In the genomic region with DNA sequence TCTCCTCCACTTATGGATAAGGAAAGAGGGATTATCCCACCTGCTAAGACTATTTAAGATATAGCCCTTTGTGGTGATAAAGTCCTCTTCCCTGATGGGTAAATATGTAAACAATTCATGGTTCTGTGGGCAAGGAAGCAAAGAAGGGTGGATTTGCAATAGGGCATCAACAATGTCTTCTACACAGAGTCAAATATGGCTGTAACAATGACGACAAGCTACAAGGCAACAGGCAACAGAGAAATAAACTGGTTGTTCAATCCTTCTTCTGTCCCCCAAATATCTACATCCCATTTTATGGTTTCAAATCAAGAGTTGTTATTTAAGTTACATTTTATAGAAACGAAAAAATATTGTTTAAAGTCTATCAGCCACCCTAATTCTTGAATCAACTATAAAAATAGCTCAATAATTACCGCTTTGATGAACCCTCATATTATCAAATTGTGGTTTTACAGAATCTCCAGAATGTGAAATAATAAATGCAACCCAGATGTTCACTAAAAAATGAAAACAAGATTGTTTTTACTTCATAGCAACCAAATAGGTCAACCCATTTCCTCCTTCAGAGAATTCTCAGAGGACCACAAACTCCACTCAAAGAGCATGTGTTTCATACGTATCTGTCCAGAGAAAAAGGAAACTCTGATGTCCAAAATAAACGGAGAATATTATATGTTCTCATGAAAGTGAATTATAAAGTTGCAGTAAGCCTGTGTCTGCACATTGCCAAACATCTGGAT, we compare ENCODE assay signal across 9 cellular contexts. TPM values are rescaled to one million over a fixed set of nuclear protein-coding genes. Genes with fewer than 3 reads are reported as not detected.
DNase-seq lines count a peak whose midpoint lies in the region; ATAC-seq and TF ChIP-seq lines count a peak whose summit lies in the region.
"Had no signal": no experiment of that assay in that cellular context is flagged by ENCODE, and none has a peak within 500 bp of the region (broad histone marks: within the 10 kb centered on the region; RNA-seq: fewer than 3 reads in every experiment).

No MANE protein-coding gene starts in this region.

- no peaks in the 10 kb centered on the region for H3K27me3 Mint-ChIP-seq in naive B cell
- peaks cover 61% of the 10 kb centered on the region for H3K27me3 Mint-ChIP-seq in T-helper 2 cell treated with Interferon-gamma antibody and Interleukin-4, amounts not matched to agents 5 μg/mL and 100 μg/mL, for 36 hours (ENCODE audit: low read depth)

- H2AK5ac ChIP-seq in neuronal stem cell (ENCODE audit: low read depth, low read length) = no peak overlapping the region

- ATAC-seq in naive B cell (ENCODE audit: low read depth in 2 of 2) (peak; percentile 74 to 79), esophagus mucosa (no peak)

- H3K27ac Mint-ChIP-seq in naive B cell = peak overlapping the region; percentile 28 to 95 (median 82)
- H3K27ac Mint-ChIP-seq in T-helper 2 cell treated with Interferon-gamma antibody and Interleukin-4, amounts not matched to agents 5 μg/mL and 100 μg/mL, for 36 hours = no peak overlapping the region
- H3K27ac Mint-ChIP-seq: activated T-cell treated with anti-CD3 and anti-CD28 coated beads, Interleukin-2, amount 50 U/mL, for 24 hours had no signal

- peaks cover 0 to 6% of the 10 kb centered on the region in 2 donors for H3K36me3 Mint-ChIP-seq in naive B cell
- no peaks in the 10 kb centered on the region for H3K36me3 Mint-ChIP-seq in T-helper 2 cell treated with Interferon-gamma antibody and Interleukin-4, amounts not matched to agents 5 μg/mL and 100 μg/mL, for 36 hours (ENCODE audit: low read depth)

- no peak overlapping the region for H2AFZ ChIP-seq in neuronal stem cell (ENCODE audit: low read length)

- no peak overlapping the region for H3K18ac ChIP-seq in neuronal stem cell (ENCODE audit: low read length)

- H3K4me2 ChIP-seq in neuronal stem cell (ENCODE audit: insufficient read depth, low read length, poor library complexity, severe bottlenecking) = no peak overlapping the region

- H3K4me1 Mint-ChIP-seq in naive B cell = peaks cover 38 to 48% (median 39%) of the 10 kb centered on the region in 3 donors
- peaks cover 7% of the 10 kb centered on the region for H3K4me1 Mint-ChIP-seq in T-helper 2 cell treated with Interferon-gamma antibody and Interleukin-4, amounts not matched to agents 5 μg/mL and 100 μg/mL, for 36 hours (ENCODE audit: low read depth)

- H4K8ac ChIP-seq in neuronal stem cell (ENCODE audit: low read depth, low read length) = no peak overlapping the region

- H3K27ac ChIP-seq in HL-60 (replicated peaks) (peak overlapping the region; percentile 32; the same call in 1 of the 2 replicates), colonic mucosa (no peak overlapping the region), neuronal stem cell (replicated peaks; ENCODE audit: low read length) (no peak overlapping the region)

- H2BK5ac ChIP-seq in neuronal stem cell (ENCODE audit: low read length) = no peak overlapping the region

- H3K4me3 Mint-ChIP-seq in naive B cell = peak overlapping the region in 7 of 8 donors; percentile 35 to 79 (median 58)
- H3K4me3 Mint-ChIP-seq in T-helper 2 cell treated with Interferon-gamma antibody and Interleukin-4, amounts not matched to agents 5 μg/mL and 100 μg/mL, for 36 hours = no peak overlapping the region
- H3K4me3 Mint-ChIP-seq: activated T-cell treated with anti-CD3 and anti-CD28 coated beads, Interleukin-2, amount 50 U/mL, for 24 hours had no signal

- no peak overlapping the region for H3K14ac ChIP-seq in neuronal stem cell (ENCODE audit: low read length)

- H3K27me3 ChIP-seq in HL-60 (ENCODE audit: insufficient read depth, poor library complexity, severe bottlenecking) = no peaks in the 10 kb centered on the region
- no peaks in the 10 kb centered on the region for H3K27me3 ChIP-seq in colonic mucosa
- no peaks in the 10 kb centered on the region for H3K27me3 ChIP-seq in neuronal stem cell (ENCODE audit: control insufficient read depth in 3 of 3, insufficient read depth in 3 of 3, low read depth in 1 of 3, low read length in 3 of 3)

- no peak overlapping the region for H2BK12ac ChIP-seq in neuronal stem cell (ENCODE audit: low read length)

- intact Hi-C loops in colonic mucosa (cut with DNase I) = no loop called here

- no peaks in the 10 kb centered on the region for H3K36me3 ChIP-seq in colonic mucosa
- H3K36me3 ChIP-seq in neuronal stem cell (replicated peaks in 1 of 2; ENCODE audit: control insufficient read depth in 2 of 2, insufficient read depth in 2 of 2, low read length in 2 of 2) = no peaks in the 10 kb centered on the region

- DNase-seq in AG08395 (ENCODE audit: low spot score) (peak; percentile 66), HL-60 (ENCODE audit: low read depth in 1 of 2, low spot score in 1 of 2) (no peak), dermis blood vessel endothelial cell (peak; percentile 80), naive B cell (peak; percentile 21), colonic mucosa (no peak), neuronal stem cell (ENCODE audit: low spot score) (no peak)
- no peak for DNase-seq in T-helper 2 cell treated with Interferon-gamma antibody and Interleukin-4, amounts not matched to agents 5 μg/mL and 100 μg/mL, for 36 hours (ENCODE audit: low spot score)
- DNase-seq: activated T-cell treated with anti-CD3 and anti-CD28 coated beads, Interleukin-2, amount 50 U/mL, for 24 hours had no signal

- no peaks in the 10 kb centered on the region for H3K79me1 ChIP-seq in neuronal stem cell (ENCODE audit: low read depth, low read length)

- H3K4ac ChIP-seq in neuronal stem cell (ENCODE audit: low read length) = no peak overlapping the region

- no peak overlapping the region for H2BK120ac ChIP-seq in neuronal stem cell (ENCODE audit: low read depth, low read length)

- no peaks in the 10 kb centered on the region for H3K9me3 Mint-ChIP-seq in naive B cell
- H3K9me3 Mint-ChIP-seq in T-helper 2 cell treated with Interferon-gamma antibody and Interleukin-4, amounts not matched to agents 5 μg/mL and 100 μg/mL, for 36 hours = no peaks in the 10 kb centered on the region
- H3K9me3 Mint-ChIP-seq: activated T-cell treated with anti-CD3 and anti-CD28 coated beads, Interleukin-2, amount 50 U/mL, for 24 hours had no signal

- H3K23ac ChIP-seq in neuronal stem cell (ENCODE audit: low read depth, low read length, poor library complexity) = no peak overlapping the region

- H3K4me3 ChIP-seq in HL-60 (replicated peaks; ENCODE audit: insufficient read depth, low read length) (no peak overlapping the region), colonic mucosa (no peak overlapping the region), neuronal stem cell (ENCODE audit: low read length in 2 of 2) (no peak overlapping the region)

- no peaks in the 10 kb centered on the region for H3K9me3 ChIP-seq in colonic mucosa
- H3K9me3 ChIP-seq in neuronal stem cell (replicated peaks in 1 of 2; ENCODE audit: control insufficient read depth in 2 of 2, insufficient read depth in 1 of 2, low read depth in 1 of 2, low read length in 2 of 2) = no peaks in the 10 kb centered on the region

- no peak overlapping the region for H2BK15ac ChIP-seq in neuronal stem cell (ENCODE audit: low read length)

- WGBS in neuronal stem cell (ENCODE audit: extremely low coverage in 2 of 2, insufficient read length in 2 of 2, insufficient replicate concordance in 1 of 2), 2 donors = no CpG with 5 or more reads among the region's 5 CpGs

- TF ChIP-seq CTCF in HL-60 (IDR thresholded peaks at IDR 0.05; ENCODE audit: insufficient read depth, low read length) = no peak
- no peak for TF ChIP-seq CTCF in colonic mucosa (IDR thresholded peaks at IDR 0.05)

- H3K9ac ChIP-seq in colonic mucosa (ENCODE audit: low read depth in 2 of 2, low read length in 2 of 2) (no peak overlapping the region), neuronal stem cell (ENCODE audit: low read depth, low read length, poor library complexity) (no peak overlapping the region)

- no peak overlapping the region for H4K91ac ChIP-seq in neuronal stem cell (ENCODE audit: low read depth, low read length, poor library complexity)

- H3K4me1 ChIP-seq in colonic mucosa = no peaks in the 10 kb centered on the region
- H3K4me1 ChIP-seq in neuronal stem cell (ENCODE audit: control insufficient read depth in 2 of 2, insufficient read depth in 1 of 2, low read depth in 1 of 2, low read length in 2 of 2) = no peaks in the 10 kb centered on the region

RNA-seq across cellular contexts. Expression of a gene that starts 13.8 kb away (rescaled TPM):
- total RNA-seq in dermis blood vessel endothelial cell (18.0 and 20.1 TPM in 2 replicates), colonic mucosa (10 to 100 TPM in 1 of 2 donors, 1 to 10 TPM in 1; 9.1 to 11.3 TPM), esophagus mucosa (7.9 TPM)
- 1 to 10 TPM; 2.1 to 5.7 (median 2.7) TPM for polyA plus RNA-seq in naive B cell (ENCODE audit: low read depth in 6 of 6)
- 9.5 TPM for polyA plus RNA-seq in neuronal stem cell (2013, experiment 1 of 2)
- polyA plus RNA-seq in neuronal stem cell (2013, experiment 2 of 2) = 9.5 TPM

Comparison
In these comparisons a context has a peak if more than half of its experiments do, and no peak if none do; other contexts are left out.
1. DNase-seq: peak in AG08395 (single experiment), dermis blood vessel endothelial cell (single experiment) and naive B cell (single experiment); none in HL-60 (0 of 2), T-helper 2 cell treated with Interferon-gamma antibody and Interleukin-4, amounts not matched to agents 5 μg/mL and 100 μg/mL, for 36 hours (single experiment), colonic mucosa (single experiment) and neuronal stem cell (single experiment).